Comparison of ENCODE assay signal across 19 cellular contexts in the genomic region with DNA sequence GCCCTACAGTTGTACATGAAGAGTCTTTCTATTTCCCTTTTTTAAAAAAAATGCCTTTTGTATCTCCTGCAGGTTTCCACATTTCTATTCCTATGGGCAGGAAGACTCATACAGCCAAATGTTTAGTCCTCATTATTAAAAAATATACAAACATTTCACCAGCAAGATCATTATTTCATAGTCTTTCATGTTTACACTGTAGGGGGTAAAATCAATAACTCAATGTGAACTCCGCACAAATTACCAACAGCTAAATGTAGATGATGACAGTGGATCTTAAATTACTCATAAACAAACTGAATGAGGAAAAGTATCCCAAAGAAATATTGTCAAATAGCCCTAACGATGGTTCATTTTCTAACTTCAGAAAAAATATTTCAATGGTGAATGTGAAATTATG.
"Had no signal": no experiment of that assay in that cellular context is flagged by ENCODE, and none has a peak within 500 bp of the region (broad histone marks: within the 10 kb centered on the region; RNA-seq: fewer than 3 reads in every experiment).

No MANE protein-coding gene starts in this region.

- H3K4me1 ChIP-seq: breast epithelium, gastroesophageal sphincter had no signal

- H3K4me1 Mint-ChIP-seq: activated naive CD8-positive, alpha-beta T cell treated with anti-CD3 and anti-CD28 coated beads, Interleukin-2, amount 10 ng/mL, durations not matched to agents 7 days and 5 days had no signal

- DNase-seq: activated CD4-positive, CD25-positive, alpha-beta regulatory T cell treated with anti-CD3 and anti-CD28 coated beads, Interleukin-2, amount 50 U/mL, for 72 hours; activated naive CD4-positive, alpha-beta T cell; activated naive CD8-positive, alpha-beta T cell treated with anti-CD3 and anti-CD28 coated beads, Interleukin-2, amount 10 ng/mL, durations not matched to agents 7 days and 5 days; anterior cingulate cortex; cerebellar nuclear complex; effector CD8-positive, alpha-beta T cell; islet precursor cell; left lung; mesendoderm; natural killer cell; nucleus accumbens; psoas muscle; right lobe of liver; stimulated activated CD4-positive, alpha-beta T cell treated with anti-CD3 and anti-CD28 coated beads, Interleukin-1b, Interleukin-23, amount 100 ng/mL, for 48 hours; T-helper 1 cell; T1000 had no signal

- H3K27me3 Mint-ChIP-seq: activated naive CD8-positive, alpha-beta T cell treated with anti-CD3 and anti-CD28 coated beads, Interleukin-2, amount 10 ng/mL, durations not matched to agents 7 days and 5 days had no signal

- ATAC-seq: gastroesophageal sphincter, natural killer cell, psoas muscle had no signal

- H3K27ac ChIP-seq: breast epithelium, gastroesophageal sphincter had no signal

- H3K4me3 Mint-ChIP-seq: activated naive CD8-positive, alpha-beta T cell treated with anti-CD3 and anti-CD28 coated beads, Interleukin-2, amount 10 ng/mL, durations not matched to agents 7 days and 5 days; natural killer cell had no signal

- H3K9me3 ChIP-seq: breast epithelium, gastroesophageal sphincter, left lung, psoas muscle, right lobe of liver, thyroid gland had no signal

- H3K4me3 ChIP-seq: breast epithelium, gastroesophageal sphincter, left lung, psoas muscle, right lobe of liver, thyroid gland had no signal

- H3K27ac Mint-ChIP-seq: activated naive CD8-positive, alpha-beta T cell treated with anti-CD3 and anti-CD28 coated beads, Interleukin-2, amount 10 ng/mL, durations not matched to agents 7 days and 5 days; natural killer cell had no signal

- H3K27me3 ChIP-seq: breast epithelium, gastroesophageal sphincter, left lung, right lobe of liver, thyroid gland had no signal

- H3K36me3 ChIP-seq: breast epithelium, gastroesophageal sphincter, left lung, right lobe of liver, thyroid gland had no signal

- H3K36me3 Mint-ChIP-seq: activated naive CD8-positive, alpha-beta T cell treated with anti-CD3 and anti-CD28 coated beads, Interleukin-2, amount 10 ng/mL, durations not matched to agents 7 days and 5 days; natural killer cell had no signal
